In the genomic region with DNA sequence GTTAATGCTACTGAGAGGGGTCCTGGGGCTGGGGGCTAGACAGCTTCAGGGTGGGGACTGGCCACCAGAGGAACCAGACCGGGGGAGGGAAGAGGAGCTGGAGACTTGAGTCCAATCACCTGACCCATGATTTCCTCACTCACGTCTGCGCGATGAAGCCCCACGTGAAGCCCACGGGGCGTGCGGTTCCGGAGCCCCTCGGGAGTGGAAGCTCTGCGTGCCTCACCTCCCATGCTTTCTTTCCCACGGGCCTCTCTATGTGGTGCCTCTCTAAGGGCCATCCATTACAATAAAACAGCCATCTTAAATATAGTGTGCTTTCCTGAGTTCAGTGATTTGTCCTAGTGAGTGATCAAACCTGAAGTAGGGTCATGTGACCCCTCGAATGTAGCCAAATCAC, we compare ENCODE assay signal across 11 cellular contexts.
"Had no signal": no experiment of that assay in that cellular context is flagged by ENCODE, and none has a peak within 500 bp of the region (broad histone marks: within the 10 kb centered on the region; RNA-seq: fewer than 3 reads in every experiment).

No MANE protein-coding gene starts in this region.

- H3K9me3 ChIP-seq: esophagus muscularis mucosa, heart left ventricle, left lung, thoracic aorta had no signal

- H3K27me3 ChIP-seq: esophagus muscularis mucosa, heart left ventricle, left lung had no signal

- H3K27ac ChIP-seq: foreskin keratinocyte, heart left ventricle, left lung, SK-N-MC, thoracic aorta had no signal

- H3K9me3 Mint-ChIP-seq: activated CD4-positive, alpha-beta memory T cell treated with anti-CD3 and anti-CD28 coated beads, Interleukin-2, amount 10 ng/mL, durations not matched to agents 7 days and 5 days; activated naive CD4-positive, alpha-beta T cell treated with anti-CD3 and anti-CD28 coated beads, Interleukin-2, amount 50 U/mL, for 24 hours; memory B cell had no signal

- H3K27ac Mint-ChIP-seq: activated CD4-positive, alpha-beta memory T cell treated with anti-CD3 and anti-CD28 coated beads, Interleukin-2, amount 10 ng/mL, durations not matched to agents 7 days and 5 days; activated naive CD4-positive, alpha-beta T cell treated with anti-CD3 and anti-CD28 coated beads, Interleukin-2, amount 50 U/mL, for 24 hours; memory B cell had no signal

- H3K36me3 ChIP-seq: esophagus muscularis mucosa, heart left ventricle, left lung, thoracic aorta had no signal

- H3K4me3 ChIP-seq: SK-N-MC had no signal

- H3K4me1 ChIP-seq: foreskin keratinocyte had no signal

- H3K36me3 Mint-ChIP-seq: activated naive CD4-positive, alpha-beta T cell treated with anti-CD3 and anti-CD28 coated beads, Interleukin-2, amount 50 U/mL, for 24 hours; memory B cell had no signal

- H3K4me1 Mint-ChIP-seq: activated naive CD4-positive, alpha-beta T cell treated with anti-CD3 and anti-CD28 coated beads, Interleukin-2, amount 50 U/mL, for 24 hours had no signal

- DNase-seq: activated CD4-positive, CD25-positive, alpha-beta regulatory T cell; foreskin keratinocyte; stimulated activated naive CD4-positive, alpha-beta T cell treated with Interleukin-2 at 50 U/mL for 16 hours had no signal
